Comparison of ENCODE assay signal across 2 cellular contexts in the genomic region with DNA sequence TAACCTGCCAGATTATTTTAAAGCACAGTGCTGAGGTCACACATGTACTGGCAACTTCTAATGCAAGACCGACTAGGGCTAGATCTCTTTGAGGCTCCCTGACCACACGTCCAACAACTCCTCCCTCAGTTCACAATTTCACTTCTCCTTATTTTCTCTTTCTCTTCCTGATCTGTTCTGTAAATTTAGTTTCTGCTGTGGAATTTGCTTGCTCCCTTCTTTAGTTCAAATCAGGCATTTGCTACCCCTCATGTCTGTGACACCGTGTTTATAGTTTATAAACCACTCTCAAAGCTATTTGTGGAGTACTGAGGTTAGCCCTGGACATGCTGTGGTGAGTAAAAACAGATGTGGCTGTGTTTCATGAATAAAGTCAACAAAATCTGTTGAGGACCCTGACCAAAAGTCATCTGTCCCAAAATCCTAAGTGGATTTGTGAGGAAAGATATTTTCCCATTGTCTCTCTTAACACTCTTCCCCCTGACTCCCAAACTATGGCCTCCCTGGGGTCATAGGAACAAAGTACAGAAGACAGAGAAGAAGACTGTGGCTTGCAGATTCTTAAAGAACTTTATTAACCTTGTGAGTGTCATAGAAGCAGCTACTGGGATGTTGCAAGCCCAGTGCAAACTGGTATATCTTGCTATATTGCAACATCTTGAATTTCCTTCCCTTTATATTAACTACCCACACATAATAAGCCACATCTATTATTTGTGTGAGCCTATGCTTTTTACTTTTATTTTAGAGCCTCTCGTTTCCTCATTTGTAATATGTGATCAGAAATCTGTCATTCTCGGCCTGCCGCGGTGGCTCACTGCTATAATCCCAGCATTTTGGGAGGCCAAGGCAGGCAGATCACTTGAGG.
A peak's percentile ranks its signal among the peaks of the same experiment; 100 is the strongest.
TF ChIP-seq lines count a peak whose summit lies in the region.

No MANE protein-coding gene starts in this region.

TF ChIP-seq in GM12878, 131 proteins besides CTCF, POLR2A, EP300 and RAD21 (continued from another document and continues in another):
- TF ChIP-seq RCOR1 (conservative IDR thresholded peaks at IDR 0.05; ENCODE audit: low read depth, low read length) (no peak), ZNF207 (IDR thresholded peaks at IDR 0.05; ENCODE audit: borderline replicate concordance) (no peak), NR2F1 (conservative IDR thresholded peaks at IDR 0.05) (peak; percentile 57; the same call in 1 of the 2 replicates), BMI1 (IDR thresholded peaks at IDR 0.05; ENCODE audit: borderline replicate concordance) (no peak), ZBED1 (IDR thresholded peaks at IDR 0.05; ENCODE audit: borderline replicate concordance) (0 out of 2 replicates have a peak, but pooled peaks have one; percentile 23), RUNX3 (IDR thresholded peaks at IDR 0.05; ENCODE audit: low read length) (no peak), NR2C2 (IDR thresholded peaks at IDR 0.05; ENCODE audit: borderline replicate concordance, control insufficient read depth, insufficient read length, low read depth) (no peak), RB1 (IDR thresholded peaks at IDR 0.05; ENCODE audit: borderline replicate concordance) (no peak)
- TF ChIP-seq, protein P1, sequence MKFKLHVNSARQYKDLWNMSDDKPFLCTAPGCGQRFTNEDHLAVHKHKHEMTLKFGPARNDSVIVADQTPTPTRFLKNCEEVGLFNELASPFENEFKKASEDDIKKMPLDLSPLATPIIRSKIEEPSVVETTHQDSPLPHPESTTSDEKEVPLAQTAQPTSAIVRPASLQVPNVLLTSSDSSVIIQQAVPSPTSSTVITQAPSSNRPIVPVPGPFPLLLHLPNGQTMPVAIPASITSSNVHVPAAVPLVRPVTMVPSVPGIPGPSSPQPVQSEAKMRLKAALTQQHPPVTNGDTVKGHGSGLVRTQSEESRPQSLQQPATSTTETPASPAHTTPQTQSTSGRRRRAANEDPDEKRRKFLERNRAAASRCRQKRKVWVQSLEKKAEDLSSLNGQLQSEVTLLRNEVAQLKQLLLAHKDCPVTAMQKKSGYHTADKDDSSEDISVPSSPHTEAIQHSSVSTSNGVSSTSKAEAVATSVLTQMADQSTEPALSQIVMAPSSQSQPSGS (IDR thresholded peaks at IDR 0.05; ENCODE audit: low read length): no peak
- TF ChIP-seq, protein P2, sequence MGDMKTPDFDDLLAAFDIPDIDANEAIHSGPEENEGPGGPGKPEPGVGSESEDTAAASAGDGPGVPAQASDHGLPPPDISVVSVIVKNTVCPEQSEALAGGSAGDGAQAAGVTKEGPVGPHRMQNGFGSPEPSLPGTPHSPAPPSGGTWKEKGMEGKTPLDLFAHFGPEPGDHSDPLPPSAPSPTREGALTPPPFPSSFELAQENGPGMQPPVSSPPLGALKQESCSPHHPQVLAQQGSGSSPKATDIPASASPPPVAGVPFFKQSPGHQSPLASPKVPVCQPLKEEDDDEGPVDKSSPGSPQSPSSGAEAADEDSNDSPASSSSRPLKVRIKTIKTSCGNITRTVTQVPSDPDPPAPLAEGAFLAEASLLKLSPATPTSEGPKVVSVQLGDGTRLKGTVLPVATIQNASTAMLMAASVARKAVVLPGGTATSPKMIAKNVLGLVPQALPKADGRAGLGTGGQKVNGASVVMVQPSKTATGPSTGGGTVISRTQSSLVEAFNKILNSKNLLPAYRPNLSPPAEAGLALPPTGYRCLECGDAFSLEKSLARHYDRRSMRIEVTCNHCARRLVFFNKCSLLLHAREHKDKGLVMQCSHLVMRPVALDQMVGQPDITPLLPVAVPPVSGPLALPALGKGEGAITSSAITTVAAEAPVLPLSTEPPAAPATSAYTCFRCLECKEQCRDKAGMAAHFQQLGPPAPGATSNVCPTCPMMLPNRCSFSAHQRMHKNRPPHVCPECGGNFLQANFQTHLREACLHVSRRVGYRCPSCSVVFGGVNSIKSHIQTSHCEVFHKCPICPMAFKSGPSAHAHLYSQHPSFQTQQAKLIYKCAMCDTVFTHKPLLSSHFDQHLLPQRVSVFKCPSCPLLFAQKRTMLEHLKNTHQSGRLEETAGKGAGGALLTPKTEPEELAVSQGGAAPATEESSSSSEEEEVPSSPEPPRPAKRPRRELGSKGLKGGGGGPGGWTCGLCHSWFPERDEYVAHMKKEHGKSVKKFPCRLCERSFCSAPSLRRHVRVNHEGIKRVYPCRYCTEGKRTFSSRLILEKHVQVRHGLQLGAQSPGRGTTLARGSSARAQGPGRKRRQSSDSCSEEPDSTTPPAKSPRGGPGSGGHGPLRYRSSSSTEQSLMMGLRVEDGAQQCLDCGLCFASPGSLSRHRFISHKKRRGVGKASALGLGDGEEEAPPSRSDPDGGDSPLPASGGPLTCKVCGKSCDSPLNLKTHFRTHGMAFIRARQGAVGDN (IDR thresholded peaks at IDR 0.05): no peak; the same call in 1 of the 2 replicates
- TF ChIP-seq, protein P3, sequence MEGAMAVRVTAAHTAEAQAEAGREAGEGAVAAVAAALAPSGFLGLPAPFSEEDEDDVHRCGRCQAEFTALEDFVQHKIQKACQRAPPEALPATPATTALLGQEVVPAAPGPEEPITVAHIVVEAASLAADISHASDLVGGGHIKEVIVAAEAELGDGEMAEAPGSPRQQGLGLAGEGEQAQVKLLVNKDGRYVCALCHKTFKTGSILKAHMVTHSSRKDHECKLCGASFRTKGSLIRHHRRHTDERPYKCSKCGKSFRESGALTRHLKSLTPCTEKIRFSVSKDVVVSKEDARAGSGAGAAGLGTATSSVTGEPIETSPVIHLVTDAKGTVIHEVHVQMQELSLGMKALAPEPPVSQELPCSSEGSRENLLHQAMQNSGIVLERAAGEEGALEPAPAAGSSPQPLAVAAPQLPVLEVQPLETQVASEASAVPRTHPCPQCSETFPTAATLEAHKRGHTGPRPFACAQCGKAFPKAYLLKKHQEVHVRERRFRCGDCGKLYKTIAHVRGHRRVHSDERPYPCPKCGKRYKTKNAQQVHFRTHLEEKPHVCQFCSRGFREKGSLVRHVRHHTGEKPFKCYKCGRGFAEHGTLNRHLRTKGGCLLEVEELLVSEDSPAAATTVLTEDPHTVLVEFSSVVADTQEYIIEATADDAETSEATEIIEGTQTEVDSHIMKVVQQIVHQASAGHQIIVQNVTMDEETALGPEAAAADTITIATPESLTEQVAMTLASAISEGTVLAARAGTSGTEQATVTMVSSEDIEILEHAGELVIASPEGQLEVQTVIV (IDR thresholded peaks at IDR 0.05; ENCODE audit: borderline replicate concordance, partially characterized antibody): no peak
- TF ChIP-seq, protein P4, sequence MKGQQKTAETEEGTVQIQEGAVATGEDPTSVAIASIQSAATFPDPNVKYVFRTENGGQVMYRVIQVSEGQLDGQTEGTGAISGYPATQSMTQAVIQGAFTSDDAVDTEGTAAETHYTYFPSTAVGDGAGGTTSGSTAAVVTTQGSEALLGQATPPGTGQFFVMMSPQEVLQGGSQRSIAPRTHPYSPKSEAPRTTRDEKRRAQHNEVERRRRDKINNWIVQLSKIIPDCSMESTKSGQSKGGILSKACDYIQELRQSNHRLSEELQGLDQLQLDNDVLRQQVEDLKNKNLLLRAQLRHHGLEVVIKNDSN (IDR thresholded peaks at IDR 0.05; ENCODE audit: borderline replicate concordance, extremely low read length, insufficient read depth, low read depth, low read length): no peak
- TF ChIP-seq, protein P5, sequence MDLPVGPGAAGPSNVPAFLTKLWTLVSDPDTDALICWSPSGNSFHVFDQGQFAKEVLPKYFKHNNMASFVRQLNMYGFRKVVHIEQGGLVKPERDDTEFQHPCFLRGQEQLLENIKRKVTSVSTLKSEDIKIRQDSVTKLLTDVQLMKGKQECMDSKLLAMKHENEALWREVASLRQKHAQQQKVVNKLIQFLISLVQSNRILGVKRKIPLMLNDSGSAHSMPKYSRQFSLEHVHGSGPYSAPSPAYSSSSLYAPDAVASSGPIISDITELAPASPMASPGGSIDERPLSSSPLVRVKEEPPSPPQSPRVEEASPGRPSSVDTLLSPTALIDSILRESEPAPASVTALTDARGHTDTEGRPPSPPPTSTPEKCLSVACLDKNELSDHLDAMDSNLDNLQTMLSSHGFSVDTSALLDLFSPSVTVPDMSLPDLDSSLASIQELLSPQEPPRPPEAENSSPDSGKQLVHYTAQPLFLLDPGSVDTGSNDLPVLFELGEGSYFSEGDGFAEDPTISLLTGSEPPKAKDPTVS (IDR thresholded peaks at IDR 0.05; ENCODE audit: low read depth, low read length): no peak

TF ChIP-seq in SK-N-SH treated with all-trans-retinoic acid at 6 μM for 48 hours, 23 proteins besides CTCF, POLR2A, EP300 and RAD21 (continued from another document):
- TF ChIP-seq, protein P6, sequence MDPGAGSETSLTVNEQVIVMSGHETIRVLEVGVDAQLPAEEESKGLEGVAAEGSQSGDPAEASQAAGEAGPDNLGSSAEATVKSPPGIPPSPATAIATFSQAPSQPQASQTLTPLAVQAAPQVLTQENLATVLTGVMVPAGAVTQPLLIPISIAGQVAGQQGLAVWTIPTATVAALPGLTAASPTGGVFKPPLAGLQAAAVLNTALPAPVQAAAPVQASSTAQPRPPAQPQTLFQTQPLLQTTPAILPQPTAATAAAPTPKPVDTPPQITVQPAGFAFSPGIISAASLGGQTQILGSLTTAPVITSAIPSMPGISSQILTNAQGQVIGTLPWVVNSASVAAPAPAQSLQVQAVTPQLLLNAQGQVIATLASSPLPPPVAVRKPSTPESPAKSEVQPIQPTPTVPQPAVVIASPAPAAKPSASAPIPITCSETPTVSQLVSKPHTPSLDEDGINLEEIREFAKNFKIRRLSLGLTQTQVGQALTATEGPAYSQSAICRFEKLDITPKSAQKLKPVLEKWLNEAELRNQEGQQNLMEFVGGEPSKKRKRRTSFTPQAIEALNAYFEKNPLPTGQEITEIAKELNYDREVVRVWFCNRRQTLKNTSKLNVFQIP (CRISPR knock-in tag; IDR thresholded peaks at IDR 0.05; ENCODE audit: borderline replicate concordance, low read depth): no peak
- TF ChIP-seq, protein P7, sequence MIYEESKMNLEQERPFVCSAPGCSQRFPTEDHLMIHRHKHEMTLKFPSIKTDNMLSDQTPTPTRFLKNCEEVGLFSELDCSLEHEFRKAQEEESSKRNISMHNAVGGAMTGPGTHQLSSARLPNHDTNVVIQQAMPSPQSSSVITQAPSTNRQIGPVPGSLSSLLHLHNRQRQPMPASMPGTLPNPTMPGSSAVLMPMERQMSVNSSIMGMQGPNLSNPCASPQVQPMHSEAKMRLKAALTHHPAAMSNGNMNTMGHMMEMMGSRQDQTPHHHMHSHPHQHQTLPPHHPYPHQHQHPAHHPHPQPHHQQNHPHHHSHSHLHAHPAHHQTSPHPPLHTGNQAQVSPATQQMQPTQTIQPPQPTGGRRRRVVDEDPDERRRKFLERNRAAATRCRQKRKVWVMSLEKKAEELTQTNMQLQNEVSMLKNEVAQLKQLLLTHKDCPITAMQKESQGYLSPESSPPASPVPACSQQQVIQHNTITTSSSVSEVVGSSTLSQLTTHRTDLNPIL (CRISPR knock-in tag; IDR thresholded peaks at IDR 0.05; ENCODE audit: low read depth): no peak
- TF ChIP-seq ZNF8 (CRISPR knock-in tag; IDR thresholded peaks at IDR 0.05) (no peak), OSR1 (CRISPR knock-in tag; IDR thresholded peaks at IDR 0.05) (no peak), ZNF70 (CRISPR knock-in tag; IDR thresholded peaks at IDR 0.05) (no peak)
- TF ChIP-seq, protein P8, sequence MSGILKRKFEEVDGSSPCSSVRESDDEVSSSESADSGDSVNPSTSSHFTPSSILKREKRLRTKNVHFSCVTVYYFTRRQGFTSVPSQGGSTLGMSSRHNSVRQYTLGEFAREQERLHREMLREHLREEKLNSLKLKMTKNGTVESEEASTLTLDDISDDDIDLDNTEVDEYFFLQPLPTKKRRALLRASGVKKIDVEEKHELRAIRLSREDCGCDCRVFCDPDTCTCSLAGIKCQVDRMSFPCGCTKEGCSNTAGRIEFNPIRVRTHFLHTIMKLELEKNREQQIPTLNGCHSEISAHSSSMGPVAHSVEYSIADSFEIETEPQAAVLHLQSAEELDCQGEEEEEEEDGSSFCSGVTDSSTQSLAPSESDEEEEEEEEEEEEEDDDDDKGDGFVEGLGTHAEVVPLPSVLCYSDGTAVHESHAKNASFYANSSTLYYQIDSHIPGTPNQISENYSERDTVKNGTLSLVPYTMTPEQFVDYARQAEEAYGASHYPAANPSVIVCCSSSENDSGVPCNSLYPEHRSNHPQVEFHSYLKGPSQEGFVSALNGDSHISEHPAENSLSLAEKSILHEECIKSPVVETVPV (CRISPR knock-in tag; IDR thresholded peaks at IDR 0.05): no peak
TF ChIP-seq in SK-N-SH treated with all-trans-retinoic acid at 6 μM for 48 hours: peak in this region for 0.
